ENCODE assay signal across 10 cellular contexts in genomic region chr3:72977060-72977459, GRCh38. TPM values are rescaled to one million over a fixed set of nuclear protein-coding genes. Genes with fewer than 3 reads are reported as not detected.
A peak's percentile ranks its signal among the peaks of the same experiment; 100 is the strongest.
DNase-seq lines count a peak whose midpoint lies in the region; ATAC-seq, FAIRE-seq and TF ChIP-seq lines count a peak whose summit lies in the region.
"Had no signal": no experiment of that assay in that cellular context is flagged by ENCODE, and none has a peak within 500 bp of the region (broad histone marks: within the 10 kb centered on the region; RNA-seq: fewer than 3 reads in every experiment).

No MANE protein-coding gene starts in this region.

- no peak for FAIRE-seq in GM12892 (lab: Jason Lieb, UNC)

- WGBS in smooth muscle cell (ENCODE audit: low lambda C conversion rate): 94% methylated on average over 2 of the region's 2 CpGs
- 74 to 77% methylated on average over 2 of the region's 2 CpGs for WGBS in thyroid gland, 2 donors

- TF ChIP-seq POLR2A in GM12892 (IDR thresholded peaks at IDR 0.05; ENCODE audit: low read depth, low read length) (no peak), thyroid gland (IDR thresholded peaks at IDR 0.05) (no peak)

- no peak for DNase-seq in activated CD4-positive, alpha-beta T cell treated with anti-CD3 and anti-CD28 coated beads for 36 hours
- no peak for DNase-seq in activated CD4-positive, alpha-beta T cell treated with anti-CD3 and anti-CD28 coated beads for 4 hours
- DNase-seq in activated T-helper 1 cell treated with anti-CD3 and anti-CD28 coated beads, Interleukin-12 subunit alpha, Interleukin-12 subunit beta, Interleukin-2, Interleukin-4 antibody, amounts not matched to agents 30 ng/mL and 10 ng/mL and 1 ng/mL, durations not matched to agents 14 hours and 24 hours and 36 hours (ENCODE audit: low spot score): no peak
- DNase-seq in smooth muscle cell (lab: John Stamatoyannopoulos, UW; ENCODE audit: unreplicated experiment) (no peak), GM12892 (ENCODE audit: insufficient read length) (no peak), thyroid gland (no peak)
- DNase-seq: activated CD4-positive, alpha-beta T cell treated with anti-CD3 and anti-CD28 coated beads, Interleukin-2, amount 10 ng/mL, durations not matched to agents 7 days and 5 days had no signal

- no peaks in the 10 kb centered on the region for H3K79me2 ChIP-seq in smooth muscle cell (ENCODE audit: low read depth)
- H3K79me2 ChIP-seq: parathyroid adenoma had no signal

- no peak overlapping the region for H3K4me2 ChIP-seq in smooth muscle cell

- peak; percentile 4 for TF ChIP-seq CTCF in smooth muscle cell (IDR thresholded peaks at IDR 0.05; ENCODE audit: borderline replicate concordance, insufficient read depth, poor library complexity, severe bottlenecking)
- peak in 1 of 6 experiments; percentile 6 for TF ChIP-seq CTCF in thyroid gland (IDR thresholded peaks at IDR 0.05)

- H3K27ac ChIP-seq in smooth muscle cell (ENCODE audit: low read depth) (no peak overlapping the region), thyroid gland (no peak overlapping the region)
- H3K27ac ChIP-seq: parathyroid adenoma had no signal

- H2AFZ ChIP-seq in smooth muscle cell (ENCODE audit: low read depth): no peak overlapping the region
- H2AFZ ChIP-seq: parathyroid adenoma had no signal

- POLR2A ChIA-PET in activated CD4-positive, alpha-beta T cell treated with anti-CD3 and anti-CD28 coated beads for 36 hours (lab: Charles Lee): no interaction called here

- H3K9me3 ChIP-seq in smooth muscle cell (replicated peaks; ENCODE audit: low read depth) (no peaks in the 10 kb centered on the region), thyroid gland (no peaks in the 10 kb centered on the region)

- H4K20me1 ChIP-seq in smooth muscle cell (ENCODE audit: low read depth): no peaks in the 10 kb centered on the region

- H3K4me3 ChIP-seq in smooth muscle cell: no peak overlapping the region
- no peak overlapping the region for H3K4me3 ChIP-seq in thyroid gland (replicated peaks in 1 of 3)

- CTCF ChIA-PET in activated CD4-positive, alpha-beta T cell treated with anti-CD3 and anti-CD28 coated beads for 36 hours (lab: Charles Lee): interaction anchor here (2.1 kb wide), 1 partner anchor 80 kb away, joined by 5 read pairs; no protein-coding TSS in a partner anchor

- H3K4me1 ChIP-seq in smooth muscle cell (ENCODE audit: low read depth): no peaks in the 10 kb centered on the region
- H3K4me1 ChIP-seq in thyroid gland: no peaks in the 10 kb centered on the region
- H3K4me1 ChIP-seq: parathyroid adenoma had no signal

- no peaks in the 10 kb centered on the region for H3K9me3 Mint-ChIP-seq in activated CD4-positive, alpha-beta T cell treated with anti-CD3 and anti-CD28 coated beads for 36 hours (ENCODE audit: low read depth)
- H3K9me3 Mint-ChIP-seq in activated T-helper 1 cell treated with anti-CD3 and anti-CD28 coated beads, Interleukin-12 subunit alpha, Interleukin-12 subunit beta, Interleukin-2, Interleukin-4 antibody, amounts not matched to agents 30 ng/mL and 10 ng/mL and 1 ng/mL, durations not matched to agents 14 hours and 24 hours and 36 hours: no peaks in the 10 kb centered on the region
- H3K9me3 Mint-ChIP-seq: activated CD4-positive, alpha-beta T cell treated with anti-CD3 and anti-CD28 coated beads, Interleukin-2, amount 10 ng/mL, durations not matched to agents 7 days and 5 days had no signal

- ATAC-seq in activated CD4-positive, alpha-beta T cell treated with anti-CD3 and anti-CD28 coated beads for 36 hours: peak; percentile 77
- ATAC-seq in HG03045 (IDR thresholded peaks at IDR 0.05; ENCODE audit: unreplicated experiment): peak; percentile 40
- no peak for ATAC-seq in HG03342 (IDR thresholded peaks at IDR 0.05; ENCODE audit: unreplicated experiment)

- no peaks in the 10 kb centered on the region for H3K36me3 ChIP-seq in smooth muscle cell (ENCODE audit: low read depth)
- H3K36me3 ChIP-seq in thyroid gland: no peaks in the 10 kb centered on the region

- H3K27me3 ChIP-seq in smooth muscle cell (ENCODE audit: low read depth): no peaks in the 10 kb centered on the region
- H3K27me3 ChIP-seq in thyroid gland: no peaks in the 10 kb centered on the region

- no peaks in the 10 kb centered on the region for H3F3A ChIP-seq in smooth muscle cell (ENCODE audit: low read depth)

- peak overlapping the region; percentile 84 for H3K27ac Mint-ChIP-seq in activated CD4-positive, alpha-beta T cell treated with anti-CD3 and anti-CD28 coated beads for 36 hours
- H3K27ac Mint-ChIP-seq in activated T-helper 1 cell treated with anti-CD3 and anti-CD28 coated beads, Interleukin-12 subunit alpha, Interleukin-12 subunit beta, Interleukin-2, Interleukin-4 antibody, amounts not matched to agents 30 ng/mL and 10 ng/mL and 1 ng/mL, durations not matched to agents 14 hours and 24 hours and 36 hours: peak overlapping the region; percentile 85
- H3K27ac Mint-ChIP-seq: activated CD4-positive, alpha-beta T cell treated with anti-CD3 and anti-CD28 coated beads, Interleukin-2, amount 10 ng/mL, durations not matched to agents 7 days and 5 days had no signal

- no peaks in the 10 kb centered on the region for H3K36me3 Mint-ChIP-seq in activated CD4-positive, alpha-beta T cell treated with anti-CD3 and anti-CD28 coated beads for 36 hours (ENCODE audit: low read depth)
- H3K36me3 Mint-ChIP-seq in activated T-helper 1 cell treated with anti-CD3 and anti-CD28 coated beads, Interleukin-12 subunit alpha, Interleukin-12 subunit beta, Interleukin-2, Interleukin-4 antibody, amounts not matched to agents 30 ng/mL and 10 ng/mL and 1 ng/mL, durations not matched to agents 14 hours and 24 hours and 36 hours (ENCODE audit: low read depth): no peaks in the 10 kb centered on the region

- peaks cover 19% of the 10 kb centered on the region for H3K4me1 Mint-ChIP-seq in activated CD4-positive, alpha-beta T cell treated with anti-CD3 and anti-CD28 coated beads for 36 hours
- peaks cover 24% of the 10 kb centered on the region for H3K4me1 Mint-ChIP-seq in activated T-helper 1 cell treated with anti-CD3 and anti-CD28 coated beads, Interleukin-12 subunit alpha, Interleukin-12 subunit beta, Interleukin-2, Interleukin-4 antibody, amounts not matched to agents 30 ng/mL and 10 ng/mL and 1 ng/mL, durations not matched to agents 14 hours and 24 hours and 36 hours (ENCODE audit: low read depth)

- H3K9ac ChIP-seq in smooth muscle cell (ENCODE audit: low read depth): no peak overlapping the region
- H3K9ac ChIP-seq: parathyroid adenoma had no signal

- no peak overlapping the region for H3K4me3 Mint-ChIP-seq in activated CD4-positive, alpha-beta T cell treated with anti-CD3 and anti-CD28 coated beads for 36 hours
- H3K4me3 Mint-ChIP-seq in activated T-helper 1 cell treated with anti-CD3 and anti-CD28 coated beads, Interleukin-12 subunit alpha, Interleukin-12 subunit beta, Interleukin-2, Interleukin-4 antibody, amounts not matched to agents 30 ng/mL and 10 ng/mL and 1 ng/mL, durations not matched to agents 14 hours and 24 hours and 36 hours: no peak overlapping the region
- H3K4me3 Mint-ChIP-seq: activated CD4-positive, alpha-beta T cell treated with anti-CD3 and anti-CD28 coated beads, Interleukin-2, amount 10 ng/mL, durations not matched to agents 7 days and 5 days had no signal

- H3K27me3 Mint-ChIP-seq in activated CD4-positive, alpha-beta T cell treated with anti-CD3 and anti-CD28 coated beads for 36 hours: peaks cover 3% of the 10 kb centered on the region
- peaks cover 4% of the 10 kb centered on the region for H3K27me3 Mint-ChIP-seq in activated T-helper 1 cell treated with anti-CD3 and anti-CD28 coated beads, Interleukin-12 subunit alpha, Interleukin-12 subunit beta, Interleukin-2, Interleukin-4 antibody, amounts not matched to agents 30 ng/mL and 10 ng/mL and 1 ng/mL, durations not matched to agents 14 hours and 24 hours and 36 hours (ENCODE audit: insufficient read depth)

- intact Hi-C loops in activated CD4-positive, alpha-beta T cell treated with anti-CD3 and anti-CD28 coated beads for 36 hours (cut with DNase I, micrococcal nuclease): loop anchor here (1.0 to 5.0 kb wide), 7 partner anchors 11 to 550 kb away; partner anchors contain the start of gene PPP4R2 (in 1 of the 2)
- intact Hi-C loops in activated T-helper 1 cell treated with anti-CD3 and anti-CD28 coated beads, Interleukin-12 subunit alpha, Interleukin-12 subunit beta, Interleukin-2, Interleukin-4 antibody, amounts not matched to agents 30 ng/mL and 10 ng/mL and 1 ng/mL, durations not matched to agents 14 hours and 24 hours and 36 hours (cut with micrococcal nuclease): loop anchor here (1.0 to 5.0 kb wide), 7 partner anchors 12 to 1915 kb away; no protein-coding TSS in a partner anchor
- intact Hi-C loops in thyroid gland (cut with DNase I): no loop called here

RNA-seq across cellular contexts. Expression of gene PPP4R2, which starts 19.6 kb away (rescaled TPM):
- 10 to 100 TPM; 75.1 to 91.5 TPM for total RNA-seq in activated CD4-positive, alpha-beta T cell treated with anti-CD3 and anti-CD28 coated beads for 36 hours
- total RNA-seq in activated T-helper 1 cell treated with anti-CD3 and anti-CD28 coated beads, Interleukin-12 subunit alpha, Interleukin-12 subunit beta, Interleukin-2, Interleukin-4 antibody, amounts not matched to agents 30 ng/mL and 10 ng/mL and 1 ng/mL, durations not matched to agents 14 hours and 24 hours and 36 hours: 113 and 125 TPM in 2 replicates
- total RNA-seq in smooth muscle cell: 52.2 and 84.1 TPM in 2 replicates
- polyA plus RNA-seq in smooth muscle cell: 34.6 and 44.0 TPM in 2 replicates
- polyA plus RNA-seq in GM12892 (2012; ENCODE audit: missing spikeins): 38.4 TPM
- 10 to 100 TPM; 51.5 to 71.3 (median 66.0) TPM for total RNA-seq in thyroid gland
